In the genomic region with DNA sequence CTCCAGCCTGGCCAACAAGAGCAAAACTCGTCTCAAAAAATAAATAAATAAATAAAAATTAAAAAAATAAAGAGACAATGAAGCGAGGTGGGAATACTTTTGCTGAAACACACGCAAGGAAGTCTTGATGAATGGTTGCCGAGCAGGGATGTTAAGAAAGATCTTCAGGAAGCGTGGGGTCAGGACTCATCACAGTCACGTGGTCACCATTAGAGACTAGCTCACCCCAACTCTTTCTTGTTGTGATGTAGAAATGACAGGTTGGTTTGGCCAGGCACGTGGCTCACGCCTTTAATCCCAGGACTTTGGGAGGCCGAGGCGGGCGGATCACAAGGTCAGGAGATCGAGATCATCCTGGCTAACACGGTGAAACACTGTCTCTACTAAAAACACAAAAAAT, we compare ENCODE assay signal across 11 cellular contexts.
"Had no signal": no experiment of that assay in that cellular context is flagged by ENCODE, and none has a peak within 500 bp of the region (broad histone marks: within the 10 kb centered on the region; RNA-seq: fewer than 3 reads in every experiment).

No MANE protein-coding gene starts in this region.

- H3K27ac Mint-ChIP-seq: GM23338, H9, HFFc6 had no signal

- H3K36me3 ChIP-seq: HAP-1 had no signal

- H2AFZ ChIP-seq: GM23248, GM23338 had no signal

- H3K4me3 Mint-ChIP-seq: GM23338, H9, HFFc6 had no signal

- H3K4me3 ChIP-seq: GM23248, GM23338, HAP-1 had no signal

- H3K9ac ChIP-seq: GM23248 had no signal

- H3K4me1 ChIP-seq: HAP-1 had no signal

- DNase-seq: GM23248, GOT3, H7, H9, HCEC 1CT, HFFc6 had no signal

- H3K27ac ChIP-seq: GM23248 had no signal

- ATAC-seq: GM23338, HCT116 had no signal

- H3K9me3 Mint-ChIP-seq: GM23338, HFFc6 had no signal

- H3K9me3 ChIP-seq: HAP-1 had no signal

- H3K4me2 ChIP-seq: GM23338 had no signal

- FAIRE-seq: H1, H54 had no signal

- H3K4me1 Mint-ChIP-seq: GM23338, H9 had no signal
